Comparison of ENCODE assay signal across 17 cellular contexts in genomic region chr2:173986805-173987204, GRCh38. TPM values are rescaled to one million over a fixed set of nuclear protein-coding genes. Genes with fewer than 3 reads are reported as not detected.
DNase-seq lines count a peak whose midpoint lies in the region; ATAC-seq, FAIRE-seq and TF ChIP-seq lines count a peak whose summit lies in the region.
"Had no signal": no experiment of that assay in that cellular context is flagged by ENCODE, and none has a peak within 500 bp of the region (broad histone marks: within the 10 kb centered on the region; RNA-seq: fewer than 3 reads in every experiment).

No MANE protein-coding gene starts in this region.

- TF ChIP-seq EP300 in A549 (IDR thresholded peaks at IDR 0.05), result no peak

- peaks cover 22% of the 10 kb centered on the region for H3K4me1 Mint-ChIP-seq in neural progenitor cell

- TF ChIP-seq CTCF in A549 (IDR thresholded peaks at IDR 0.05) (no peak), left ventricle myocardium inferior (IDR thresholded peaks at IDR 0.05; ENCODE audit: borderline replicate concordance) (no peak), neural progenitor cell (IDR thresholded peaks at IDR 0.05) (no peak)

- CTCF ChIA-PET in A549 (lab: Yijun Ruan, JAX), result interaction anchor here (0.7 to 0.9 kb wide), 2 partner anchors 15 to 237 kb away, joined by 3 read pairs; no protein-coding TSS in a partner anchor

- H3K27ac ChIP-seq in A549 (peak overlapping the region; percentile 14 to 47; a peak in 4 of 6 replicates), left ventricle myocardium inferior (replicated peaks) (peak overlapping the region; percentile 87), neural progenitor cell (no peak overlapping the region)

- H3K4me1 ChIP-seq in A549 (peaks cover 51% of the 10 kb centered on the region), adipocyte (ENCODE audit: control insufficient read depth, insufficient read depth, low read length) (peaks cover 81% of the 10 kb centered on the region), left ventricle myocardium inferior (peaks cover 91% of the 10 kb centered on the region), neural progenitor cell (peaks cover 20% of the 10 kb centered on the region)

- H3K27me3 ChIP-seq in adipocyte (replicated peaks; ENCODE audit: control insufficient read depth, insufficient read depth, low read length) (no peaks in the 10 kb centered on the region), left ventricle myocardium inferior (ENCODE audit: low read depth) (no peaks in the 10 kb centered on the region), neural progenitor cell (no peaks in the 10 kb centered on the region)
- H3K27me3 ChIP-seq: adrenal gland had no signal

- H3K79me2 ChIP-seq in neural progenitor cell (ENCODE audit: low read depth), result no peaks in the 10 kb centered on the region

- intact Hi-C loops in left ventricle myocardium inferior (cut with micrococcal nuclease) (no loop called here), sciatic nerve (cut with DNase I) (no loop called here)

- no peaks in the 10 kb centered on the region for H4K20me1 ChIP-seq in neural progenitor cell (ENCODE audit: low read depth)

- H3K9me3 ChIP-seq in A549 (no peaks in the 10 kb centered on the region), adipocyte (ENCODE audit: control insufficient read depth, low read length) (no peaks in the 10 kb centered on the region), left ventricle myocardium inferior (replicated peaks) (no peaks in the 10 kb centered on the region), neural progenitor cell (ENCODE audit: low read depth) (no peaks in the 10 kb centered on the region)
- H3K9me3 ChIP-seq: adrenal gland had no signal

- ATAC-seq in A549 (peak in 1 of 2 experiments; percentile 27; a peak in 1 of 6 replicates), sciatic nerve (peak; percentile 76)

- H3K36me3 ChIP-seq in adipocyte (ENCODE audit: control insufficient read depth, insufficient read depth, low read length, severe bottlenecking) (no peaks in the 10 kb centered on the region), left ventricle myocardium inferior (no peaks in the 10 kb centered on the region), neural progenitor cell (no peaks in the 10 kb centered on the region)
- H3K36me3 ChIP-seq: adrenal gland had no signal

- H3K4me3 Mint-ChIP-seq in neural progenitor cell, result no peak overlapping the region
- H3K4me3 Mint-ChIP-seq: activated CD4-positive, alpha-beta T cell treated with anti-CD3 and anti-CD28 coated beads for 36 hours had no signal

- no peak overlapping the region for H3K27ac Mint-ChIP-seq in neural progenitor cell
- H3K27ac Mint-ChIP-seq: activated CD4-positive, alpha-beta T cell treated with anti-CD3 and anti-CD28 coated beads for 36 hours; progenitor cell of endocrine pancreas had no signal

- FAIRE-seq in A549 (lab: Jason Lieb, UNC), result no peak
- FAIRE-seq: colon had no signal

- no peak overlapping the region for H2AFZ ChIP-seq in neural progenitor cell (replicated peaks)

- peaks cover 2% of the 10 kb centered on the region for H3K27me3 Mint-ChIP-seq in neural progenitor cell (ENCODE audit: insufficient read depth, low read depth)
- H3K27me3 Mint-ChIP-seq: activated CD4-positive, alpha-beta T cell treated with anti-CD3 and anti-CD28 coated beads for 36 hours had no signal

- POLR2A ChIA-PET in A549 (lab: Yijun Ruan, JAX), result interaction anchor here (1.1 kb wide), 1 partner anchor 23 kb away, joined by 3 read pairs; no protein-coding TSS in a partner anchor

- no peak for TF ChIP-seq POLR2A in A549 (IDR thresholded peaks at IDR 0.05; ENCODE audit: low read length)

- DNase-seq in A549 (ENCODE audit: low read depth in 1 of 2, low spot score in 1 of 2), result peak in 1 of 2 experiments; percentile 27
- DNase-seq in adipocyte (ENCODE audit: low read depth), result peak; percentile 55
- DNase-seq in left ventricle myocardium inferior, result no peak
- DNase-seq in sciatic nerve (ENCODE audit: low spot score), result no peak
- no peak for DNase-seq in neural progenitor cell (ENCODE audit: low spot score)
- no peak for DNase-seq in glomerular visceral epithelial cell (ENCODE audit: extremely low spot score)
- no peak for DNase-seq in superior temporal gyrus (ENCODE audit: extremely low spot score)
- no peak for DNase-seq in cerebellar cortex (ENCODE audit: low spot score)
- DNase-seq: activated CD4-positive, alpha-beta T cell treated with anti-CD3 and anti-CD28 coated beads for 36 hours; activated T-cell treated with anti-CD3 and anti-CD28 coated beads, Interleukin-2, amount 50 U/mL, for 1 hour; midbrain; NCI-H524 treated with DMSO at 0.1 percent for 48 hours; RPMI8226; stimulated activated CD4-positive, alpha-beta T cell treated with anti-CD3 and anti-CD28 coated beads, Interleukin-4, amount 100 ng/mL, for 1 hour had no signal

- H3F3A ChIP-seq in neural progenitor cell (ENCODE audit: low read depth), result no peaks in the 10 kb centered on the region

- H3K9me3 Mint-ChIP-seq in neural progenitor cell, result no peaks in the 10 kb centered on the region

- WGBS in A549 (ENCODE audit: missing lambda C conversion rate), result 27% methylated on average over 2 of the region's 2 CpGs

- peak overlapping the region; percentile 35 for H3K9ac ChIP-seq in adipocyte (ENCODE audit: low read length)
- H3K9ac ChIP-seq in neural progenitor cell, result no peak overlapping the region

- TF ChIP-seq RAD21 in A549 (conservative IDR thresholded peaks at IDR 0.05 in 1 of 2, IDR thresholded peaks at IDR 0.05 in 1 of 2), result no peak

- H3K4me2 ChIP-seq in A549 (peak overlapping the region; percentile 19), neural progenitor cell (no peak overlapping the region)

- no peaks in the 10 kb centered on the region for H3K36me3 Mint-ChIP-seq in neural progenitor cell

- H3K4me3 ChIP-seq in A549, result no peak overlapping the region
- H3K4me3 ChIP-seq in adipocyte (ENCODE audit: low read length), result peak overlapping the region; percentile 6
- no peak overlapping the region for H3K4me3 ChIP-seq in left ventricle myocardium inferior
- H3K4me3 ChIP-seq in neural progenitor cell, result no peak overlapping the region
- H3K4me3 ChIP-seq: adrenal gland had no signal

TF ChIP-seq in A549, 52 proteins besides CTCF, POLR2A, EP300 and RAD21:
- TF ChIP-seq RARB (CRISPR knock-in tag; IDR thresholded peaks at IDR 0.05), result no peak
- TF ChIP-seq CEBPB (IDR thresholded peaks at IDR 0.05), result peak; percentile 13 to 27; a peak in 1 of 4 replicates

RNA-seq across cellular contexts. Expression of gene SP3, which starts 21.6 kb away (rescaled TPM):
- polyA plus RNA-seq in A549 (2011; rRNA removed), result 83.1 and 94.5 TPM in 2 replicates
- 16.8 and 21.8 TPM in 2 replicates for polyA plus RNA-seq in A549 (2012; cell fraction: cytosol; rRNA removed)
- polyA plus RNA-seq in A549 (2012; cell fraction: nucleus; rRNA removed), result 10.8 and 11.8 TPM in 2 replicates
- 40.1 to 41.8 TPM (median 40.3 TPM) in 3 replicates for polyA plus RNA-seq in A549 (2017; fragmentation: RNase III; extraction: RNeasy Plus Mini Kit Qiagen cat#74134 plus additional on column Dnase treatment)
- 80.7 and 84.4 TPM in 2 replicates for polyA minus RNA-seq in A549 (2011; rRNA and poly(A)+ RNA removed)
- total RNA-seq in left ventricle myocardium inferior, result 32.1 TPM
- 93.5 TPM for total RNA-seq in sciatic nerve
- total RNA-seq in neural progenitor cell (ENCODE audit: low replicate concordance), result 148 and 210 TPM in 2 replicates
